12 cellular contexts compared by ENCODE assay signal in the genomic region with DNA sequence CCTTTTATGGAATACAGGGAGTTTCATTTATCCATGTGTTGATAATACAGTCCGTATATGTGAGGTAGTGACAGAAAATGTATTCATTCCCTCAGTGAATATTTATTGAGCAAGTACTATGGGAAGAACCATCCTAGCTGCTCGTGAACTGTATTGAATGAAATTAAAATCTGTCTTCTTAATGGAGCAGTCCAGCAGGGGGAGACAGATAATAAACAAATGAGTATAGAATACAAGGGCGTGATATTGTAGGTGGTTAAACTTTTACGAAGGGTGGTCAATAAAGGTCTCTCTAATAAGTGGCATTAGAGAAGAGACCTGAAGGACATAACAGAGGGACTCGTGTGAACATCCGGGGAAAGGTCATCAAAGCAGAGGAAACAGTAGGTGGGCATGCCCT.
DNase-seq lines count a peak whose midpoint lies in the region; ATAC-seq and TF ChIP-seq lines count a peak whose summit lies in the region.
"Had no signal": no experiment of that assay in that cellular context is flagged by ENCODE, and none has a peak within 500 bp of the region (broad histone marks: within the 10 kb centered on the region; RNA-seq: fewer than 3 reads in every experiment).

No MANE protein-coding gene starts in this region.

- H3K4me1 Mint-ChIP-seq in activated naive CD4-positive, alpha-beta T cell treated with anti-CD3 and anti-CD28 coated beads, Interleukin-2, amount 10 ng/mL, durations not matched to agents 7 days and 5 days: no peaks in the 10 kb centered on the region

- no peaks in the 10 kb centered on the region for H3K4me1 ChIP-seq in psoas muscle

- WGBS in psoas muscle, 3 donors: 83 to 91% (median 85%) methylated on average over 6 of the region's 6 CpGs

- in situ Hi-C loops in astrocyte of the spinal cord (cut with HindIII; ENCODE audit: low sequenced_read_pairs): no loop called here

- ATAC-seq in GM21381 (IDR thresholded peaks at IDR 0.05; ENCODE audit: unreplicated experiment) (no peak), psoas muscle (no peak)

- TF ChIP-seq CTCF in GM10248 (IDR thresholded peaks at IDR 0.05; ENCODE audit: control extremely low read depth, extremely low read depth, low read depth, missing control alignments) (peak; percentile 51), astrocyte of the spinal cord (IDR thresholded peaks at IDR 0.05; ENCODE audit: low read depth, low read length) (peak; percentile 37), psoas muscle (IDR thresholded peaks at IDR 0.05) (no peak)

- POLR2A ChIA-PET in GM10248 (lab: Yijun Ruan, JAX): no interaction called here

- no peaks in the 10 kb centered on the region for H3K9me3 ChIP-seq in psoas muscle

- intact Hi-C loops in psoas muscle (cut with DNase I): no loop called here

- H3K9me3 Mint-ChIP-seq in activated naive CD4-positive, alpha-beta T cell treated with anti-CD3 and anti-CD28 coated beads, Interleukin-2, amount 10 ng/mL, durations not matched to agents 7 days and 5 days: peaks cover 10% of the 10 kb centered on the region
- H3K9me3 Mint-ChIP-seq: dendritic cell treated with granulocyte-macrophage colony-stimulating factor and Interleukin-4, amounts not matched to agents 40 ng/mL and 50 ng/mL, for 4 days had no signal

- CTCF ChIA-PET in GM10248 (lab: Yijun Ruan, JAX): interaction anchor here (0.6 to 3.5 kb wide), 4 partner anchors 11 to 163 kb away, joined by 3 to 14 read pairs (median 3); no protein-coding TSS in a partner anchor
- CTCF ChIA-PET in activated naive CD4-positive, alpha-beta T cell treated with anti-CD3 and anti-CD28 coated beads, Interleukin-2, amount 10 ng/mL, durations not matched to agents 7 days and 5 days (lab: Charles Lee): no interaction called here

- no peak overlapping the region for H3K27ac Mint-ChIP-seq in activated naive CD4-positive, alpha-beta T cell treated with anti-CD3 and anti-CD28 coated beads, Interleukin-2, amount 10 ng/mL, durations not matched to agents 7 days and 5 days
- H3K27ac Mint-ChIP-seq: dendritic cell treated with granulocyte-macrophage colony-stimulating factor and Interleukin-4, amounts not matched to agents 40 ng/mL and 50 ng/mL, for 4 days had no signal

- DNase-seq in GM10248 (ENCODE audit: extremely low spot score) (peak; percentile 33), HT-29 (ENCODE audit: low spot score) (peak; percentile 39), astrocyte of the spinal cord (ENCODE audit: low read depth, low spot score) (peak; percentile 31), myocyte (ENCODE audit: low read depth) (peak; percentile 28), psoas muscle (no peak)
- no peak for DNase-seq in activated effector memory CD4-positive, alpha-beta T cell treated with anti-CD3 and anti-CD28 coated beads, Interleukin-2, amount 50 U/mL, for 16 hours
- DNase-seq in activated naive CD4-positive, alpha-beta T cell treated with anti-CD3 and anti-CD28 coated beads, Interleukin-2, amount 10 ng/mL, durations not matched to agents 7 days and 5 days: no peak
- DNase-seq: activated CD4-positive, alpha-beta T cell treated with anti-CD3 and anti-CD28 coated beads for 48 hours; naive B cell; NCI-H1092 treated with DMSO at 0.1 percent for 48 hours had no signal

- no peaks in the 10 kb centered on the region for H3K36me3 Mint-ChIP-seq in activated naive CD4-positive, alpha-beta T cell treated with anti-CD3 and anti-CD28 coated beads, Interleukin-2, amount 10 ng/mL, durations not matched to agents 7 days and 5 days
- H3K36me3 Mint-ChIP-seq: naive B cell had no signal

- no peaks in the 10 kb centered on the region for H3K36me3 ChIP-seq in psoas muscle (ENCODE audit: insufficient read depth in 1 of 2, low read depth in 1 of 2)

- H3K4me3 Mint-ChIP-seq in activated naive CD4-positive, alpha-beta T cell treated with anti-CD3 and anti-CD28 coated beads, Interleukin-2, amount 10 ng/mL, durations not matched to agents 7 days and 5 days: no peak overlapping the region
- H3K4me3 Mint-ChIP-seq: dendritic cell treated with granulocyte-macrophage colony-stimulating factor and Interleukin-4, amounts not matched to agents 40 ng/mL and 50 ng/mL, for 4 days; naive B cell had no signal

- H3K27ac ChIP-seq in psoas muscle: no peak overlapping the region

- H3K4me3 ChIP-seq in astrocyte of the spinal cord (ENCODE audit: low read depth, low read length) (no peak overlapping the region), psoas muscle (no peak overlapping the region)

- no peaks in the 10 kb centered on the region for H3K27me3 ChIP-seq in psoas muscle (ENCODE audit: insufficient read depth in 3 of 3, low read length in 2 of 3)

- no peaks in the 10 kb centered on the region for H3K27me3 Mint-ChIP-seq in activated naive CD4-positive, alpha-beta T cell treated with anti-CD3 and anti-CD28 coated beads, Interleukin-2, amount 10 ng/mL, durations not matched to agents 7 days and 5 days
- H3K27me3 Mint-ChIP-seq: dendritic cell treated with granulocyte-macrophage colony-stimulating factor and Interleukin-4, amounts not matched to agents 40 ng/mL and 50 ng/mL, for 4 days; naive B cell had no signal

Comparison
In these comparisons a context has a peak if more than half of its experiments do, and no peak if none do; other contexts are left out.
1. DNase-seq: peak in GM10248 (single experiment), HT-29 (single experiment), astrocyte of the spinal cord (single experiment) and myocyte (single experiment); none in psoas muscle (0 of 2), activated effector memory CD4-positive, alpha-beta T cell treated with anti-CD3 and anti-CD28 coated beads, Interleukin-2, amount 50 U/mL, for 16 hours (single experiment) and activated naive CD4-positive, alpha-beta T cell treated with anti-CD3 and anti-CD28 coated beads, Interleukin-2, amount 10 ng/mL, durations not matched to agents 7 days and 5 days (single experiment).